1 cellular context compared by ENCODE assay signal in genomic region chr9:124450931-124451661, GRCh38.
TF ChIP-seq lines count a peak whose summit lies in the region.

No MANE protein-coding gene starts in this region.

TF ChIP-seq in HepG2, 621 proteins besides CTCF, POLR2A, EP300 and RAD21:
- no peak for TF ChIP-seq ZNF296 (CRISPR knock-in tag; conservative IDR thresholded peaks at IDR 0.05)
- no peak for TF ChIP-seq RXRB (CRISPR knock-in tag; IDR thresholded peaks at IDR 0.05; ENCODE audit: borderline replicate concordance)
- TF ChIP-seq ZNF589 (CRISPR knock-in tag; conservative IDR thresholded peaks at IDR 0.05), result no peak
- no peak for TF ChIP-seq ZKSCAN8 (CRISPR knock-in tag; IDR thresholded peaks at IDR 0.05; ENCODE audit: borderline replicate concordance)
- peak; percentile 24; the same call in 1 of the 2 replicates for TF ChIP-seq ZNF687 (CRISPR knock-in tag; IDR thresholded peaks at IDR 0.05)
- TF ChIP-seq ZFYVE20 (CRISPR knock-in tag; IDR thresholded peaks at IDR 0.05; ENCODE audit: borderline replicate concordance, low read depth), result no peak
- no peak for TF ChIP-seq ZNF672 (CRISPR knock-in tag; IDR thresholded peaks at IDR 0.05)
